15 cellular contexts compared by ENCODE assay signal in genomic region chr4:137693641-137694040, GRCh38.
A peak's percentile ranks its signal among the peaks of the same experiment; 100 is the strongest.
DNase-seq lines count a peak whose midpoint lies in the region; ATAC-seq and TF ChIP-seq lines count a peak whose summit lies in the region.
"Had no signal": no experiment of that assay in that cellular context is flagged by ENCODE, and none has a peak within 500 bp of the region (broad histone marks: within the 10 kb centered on the region; RNA-seq: fewer than 3 reads in every experiment).

No MANE protein-coding gene starts in this region.

- no peaks in the 10 kb centered on the region for H3K27me3 Mint-ChIP-seq in MCF 10A (ENCODE audit: insufficient read depth, unreplicated experiment)
- H3K27me3 Mint-ChIP-seq: CD4-positive, CD25-positive, alpha-beta regulatory T cell had no signal

- H4K20me1 ChIP-seq in osteoblast (ENCODE audit: insufficient read depth, low read length): no peaks in the 10 kb centered on the region
- H4K20me1 ChIP-seq: BLaER1 had no signal

- H3K79me2 ChIP-seq in osteoblast (ENCODE audit: insufficient read depth, low read length): no peaks in the 10 kb centered on the region

- peak overlapping the region; percentile 3 for H3K27ac Mint-ChIP-seq in MCF 10A (ENCODE audit: low read depth, unreplicated experiment)
- H3K27ac Mint-ChIP-seq: CD4-positive, CD25-positive, alpha-beta regulatory T cell had no signal

- H3K4me2 ChIP-seq in osteoblast (ENCODE audit: insufficient read depth, low read length): no peak overlapping the region
- H3K4me2 ChIP-seq: BLaER1 had no signal

- WGBS in right lobe of liver (ENCODE audit: insufficient coverage, low coverage, low lambda C conversion rate, missing lambda C conversion rate): 64% methylated on average over 1 of the region's 1 CpG
- 67 to 78% methylated on average over 1 of the region's 1 CpG for WGBS in esophagus squamous epithelium, 2 donors

- DNase-seq in MCF 10A (ENCODE audit: unreplicated experiment) (no peak), breast epithelium (ENCODE audit: low spot score in 2 of 2) (no peak), fibroblast of peridontal ligament (ENCODE audit: extremely low read depth) (peak; percentile 42), osteoblast (ENCODE audit: insufficient read length, low spot score, missing footprints) (peak; percentile 49), right lobe of liver (no peak), esophagus squamous epithelium (lab: John Stamatoyannopoulos, UW) (no peak)
- DNase-seq: AML-193; Calu3; CD4-positive, CD25-positive, alpha-beta regulatory T cell; DMS 273 treated with DMSO at 0.1 percent for 48 hours had no signal

- H3K4me3 Mint-ChIP-seq in MCF 10A (ENCODE audit: unreplicated experiment): no peak overlapping the region

- TF ChIP-seq POLR2A in breast epithelium (IDR thresholded peaks at IDR 0.05) (no peak), right lobe of liver (IDR thresholded peaks at IDR 0.05) (no peak), esophagus squamous epithelium (IDR thresholded peaks at IDR 0.05) (no peak)

- H3K36me3 ChIP-seq in breast epithelium (no peaks in the 10 kb centered on the region), osteoblast (ENCODE audit: insufficient read depth, low read length) (no peaks in the 10 kb centered on the region), right lobe of liver (no peaks in the 10 kb centered on the region), esophagus squamous epithelium (no peaks in the 10 kb centered on the region)
- H3K36me3 ChIP-seq: BLaER1 had no signal

- H3K9me3 ChIP-seq in breast epithelium (no peaks in the 10 kb centered on the region), osteoblast (ENCODE audit: low read depth, low read length) (no peaks in the 10 kb centered on the region), right lobe of liver (no peaks in the 10 kb centered on the region), esophagus squamous epithelium (no peaks in the 10 kb centered on the region)
- H3K9me3 ChIP-seq: BLaER1 had no signal

- H3K4me1 Mint-ChIP-seq in MCF 10A (ENCODE audit: insufficient read depth, unreplicated experiment): peaks cover 12% of the 10 kb centered on the region
- H3K4me1 Mint-ChIP-seq: CD4-positive, CD25-positive, alpha-beta regulatory T cell had no signal

- H3K4me3 ChIP-seq in breast epithelium (no peak overlapping the region), osteoblast (ENCODE audit: insufficient read depth, low read length) (no peak overlapping the region), right lobe of liver (no peak overlapping the region), esophagus squamous epithelium (no peak overlapping the region)
- H3K4me3 ChIP-seq: BLaER1 had no signal

- no peaks in the 10 kb centered on the region for H3K36me3 Mint-ChIP-seq in MCF 10A (ENCODE audit: insufficient read depth, unreplicated experiment)
- H3K36me3 Mint-ChIP-seq: CD4-positive, CD25-positive, alpha-beta regulatory T cell had no signal

- H3K4me1 ChIP-seq in breast epithelium (no peaks in the 10 kb centered on the region), osteoblast (ENCODE audit: insufficient read depth, low read length) (no peaks in the 10 kb centered on the region), right lobe of liver (no peaks in the 10 kb centered on the region), esophagus squamous epithelium (peaks cover 0 to 10% (median 3%) of the 10 kb centered on the region in 3 donors)
- H3K4me1 ChIP-seq: BLaER1 had no signal

- ATAC-seq in GM19023 (IDR thresholded peaks at IDR 0.05; ENCODE audit: unreplicated experiment): no peak
- ATAC-seq in right lobe of liver: no peak
- ATAC-seq: HCT116 had no signal

- no peak for TF ChIP-seq CTCF in MCF 10A (IDR thresholded peaks at IDR 0.05; ENCODE audit: unreplicated experiment)
- TF ChIP-seq CTCF in breast epithelium (IDR thresholded peaks at IDR 0.05): no peak
- TF ChIP-seq CTCF in osteoblast (IDR thresholded peaks at IDR 0.05; ENCODE audit: extremely low read depth, low read depth, low read length): no peak
- TF ChIP-seq CTCF in right lobe of liver (IDR thresholded peaks at IDR 0.05): no peak
- no peak for TF ChIP-seq CTCF in esophagus squamous epithelium (IDR thresholded peaks at IDR 0.05)

- H3K27me3 ChIP-seq in breast epithelium: no peaks in the 10 kb centered on the region
- H3K27me3 ChIP-seq in osteoblast (ENCODE audit: insufficient read depth, low read length): no peaks in the 10 kb centered on the region
- no peaks in the 10 kb centered on the region for H3K27me3 ChIP-seq in right lobe of liver
- no peaks in the 10 kb centered on the region for H3K27me3 ChIP-seq in esophagus squamous epithelium
- H3K27me3 ChIP-seq: BLaER1 had no signal

- BruUV-seq in MCF 10A (replicated peaks; lab: Mats Ljungman, UMichigan): no TSS peak

- H3K27ac ChIP-seq in breast epithelium (no peak overlapping the region), osteoblast (ENCODE audit: low read depth, low read length) (no peak overlapping the region), right lobe of liver (no peak overlapping the region), esophagus squamous epithelium (peak overlapping the region in 1 of 4 donors; percentile 30)
- H3K27ac ChIP-seq: 22Rv1, BLaER1, HL-60 had no signal

- CTCF ChIA-PET in MCF 10A (lab: Yijun Ruan, JAX): no interaction called here

- H3K9me3 Mint-ChIP-seq in MCF 10A (ENCODE audit: unreplicated experiment): peaks cover 4% of the 10 kb centered on the region

- POLR2A ChIA-PET in MCF 10A (lab: Yijun Ruan, JAX): interaction anchor here (1.2 kb wide), 1 partner anchor 887 kb away, joined by 3 read pairs; no protein-coding TSS in a partner anchor

- no peak overlapping the region for H2AFZ ChIP-seq in osteoblast (ENCODE audit: low read length)

- intact Hi-C loops in MCF 10A (cut with micrococcal nuclease) (no loop called here), breast epithelium (cut with DNase I; ENCODE audit: low total_unique reads) (no loop called here), right lobe of liver (cut with DNase I) (no loop called here), esophagus squamous epithelium (cut with DNase I) (no loop called here)

Comparison
In these comparisons a context has a peak if more than half of its experiments do, and no peak if none do; other contexts are left out.
1. DNase-seq: peak in fibroblast of peridontal ligament (single experiment) and osteoblast (single experiment); none in MCF 10A (single experiment), breast epithelium (0 of 2), right lobe of liver (0 of 3) and esophagus squamous epithelium (single experiment).